In genomic region chr6:43376551-43376981, GRCh38 we compare ENCODE assay signal across 9 cellular contexts. TPM values are rescaled to one million over a fixed set of nuclear protein-coding genes. Genes with fewer than 3 reads are reported as not detected.
DNase-seq lines count a peak whose midpoint lies in the region; ATAC-seq, FAIRE-seq and TF ChIP-seq lines count a peak whose summit lies in the region.
"Had no signal": no experiment of that assay in that cellular context is flagged by ENCODE, and none has a peak within 500 bp of the region (broad histone marks: within the 10 kb centered on the region; RNA-seq: fewer than 3 reads in every experiment).

No MANE protein-coding gene starts in this region.

- no peak overlapping the region for H3K27ac ChIP-seq in caudate nucleus (ENCODE audit: low read depth, low read length)

- peak; percentile 15 for DNase-seq in OCI-M1 (lab: John Stamatoyannopoulos, UW)
- no peak for DNase-seq in left colon
- DNase-seq in NCI-H748 (lab: John Stamatoyannopoulos, UW; ENCODE audit: unreplicated experiment) = no peak
- no peak for DNase-seq in H54 (ENCODE audit: insufficient read length, low spot score)
- no peak for DNase-seq in NCI-H1105 treated with DMSO at 0.1 percent for 48 hours (lab: John Stamatoyannopoulos, UW)
- DNase-seq in caudate nucleus (lab: John Stamatoyannopoulos, UW) = no peak
- DNase-seq: central memory CD4-positive, alpha-beta T cell had no signal

- ATAC-seq in GM18520 (IDR thresholded peaks at IDR 0.05; ENCODE audit: unreplicated experiment) (peak; percentile 64), GM21447 (IDR thresholded peaks at IDR 0.05; ENCODE audit: unreplicated experiment) (peak; percentile 44), left colon (peak; percentile 60)

- TF ChIP-seq POLR2A in H54 (IDR thresholded peaks at IDR 0.05; ENCODE audit: low read depth, low read length) = no peak

- intact Hi-C loops in left colon (cut with DNase I, micrococcal nuclease) = no loop called here

- FAIRE-seq in H54 (lab: Jason Lieb, UNC) = no peak

RNA-seq across cellular contexts. Expression of gene ZNF318, which starts 7.1 kb away (rescaled TPM):
- total RNA-seq in left colon = 10 to 100 TPM; 12.3 to 13.2 TPM

RNA-seq across cellular contexts. Expression of gene ABCC10, which starts 50.8 kb away (rescaled TPM):
- 10 to 100 TPM; 32.1 to 34.6 TPM for total RNA-seq in left colon
